In genomic region chr3:100667316-100667715, GRCh38 we compare ENCODE assay signal across 7 cellular contexts. TPM values are rescaled to one million over a fixed set of nuclear protein-coding genes. Genes with fewer than 3 reads are reported as not detected.
"Had no signal": no experiment of that assay in that cellular context is flagged by ENCODE, and none has a peak within 500 bp of the region (broad histone marks: within the 10 kb centered on the region; RNA-seq: fewer than 3 reads in every experiment).

No MANE protein-coding gene starts in this region.

RNA-seq across cellular contexts. Expression of gene ADGRG7, which starts 57.9 kb away (rescaled TPM):
- total RNA-seq: GM23248, GM23338, H1, H4, H7, H9, HFFc6 had no signal
- polyA plus RNA-seq: GM23248, GM23338, H1 had no signal
